ENCODE assay signal across 24 cellular contexts in genomic region chr17:47807421-47807820, GRCh38. TPM values are rescaled to one million over a fixed set of nuclear protein-coding genes. Genes with fewer than 3 reads are reported as not detected.
DNase-seq lines count a peak whose midpoint lies in the region; ATAC-seq, FAIRE-seq and TF ChIP-seq lines count a peak whose summit lies in the region.
"Had no signal": no experiment of that assay in that cellular context is flagged by ENCODE, and none has a peak within 500 bp of the region (broad histone marks: within the 10 kb centered on the region; RNA-seq: fewer than 3 reads in every experiment).

No MANE protein-coding gene starts in this region.

- intact Hi-C loops in endothelial cell of umbilical vein (cut with micrococcal nuclease) (no loop called here), sigmoid colon (cut with DNase I) (no loop called here), upper lobe of right lung (cut with DNase I) (no loop called here), left ventricle myocardium inferior (cut with micrococcal nuclease) (no loop called here)

- H3K9ac ChIP-seq in endothelial cell of umbilical vein (replicated peaks; ENCODE audit: extremely low read depth, insufficient read depth, low read length) (no peak overlapping the region), GM23248 (no peak overlapping the region)

- H3K4me3 ChIP-seq in endothelial cell of umbilical vein (replicated peaks in 1 of 3; ENCODE audit: insufficient read depth in 1 of 3, low read depth in 1 of 3, low read length in 3 of 3) = no peak overlapping the region
- no peak overlapping the region for H3K4me3 ChIP-seq in sigmoid colon
- H3K4me3 ChIP-seq in upper lobe of right lung = no peak overlapping the region
- no peak overlapping the region for H3K4me3 ChIP-seq in GM23248
- H3K4me3 ChIP-seq in left ventricle myocardium inferior = no peak overlapping the region

- H3K9me3 ChIP-seq in endothelial cell of umbilical vein (replicated peaks; ENCODE audit: control insufficient read depth, insufficient read depth, low read length) (no peaks in the 10 kb centered on the region), sigmoid colon (no peaks in the 10 kb centered on the region), upper lobe of right lung (no peaks in the 10 kb centered on the region), GM23248 (ENCODE audit: low read depth) (no peaks in the 10 kb centered on the region), left ventricle myocardium inferior (replicated peaks) (no peaks in the 10 kb centered on the region)
- H3K9me3 ChIP-seq: BE2C had no signal

- POLR2A ChIA-PET in endothelial cell of umbilical vein (lab: Charles Lee) = no interaction called here

- H3K79me2 ChIP-seq in endothelial cell of umbilical vein (ENCODE audit: control insufficient read depth, insufficient read depth, low read length) (no peaks in the 10 kb centered on the region), GM23248 (ENCODE audit: insufficient read depth) (no peaks in the 10 kb centered on the region)

- TF ChIP-seq POLR2A in endothelial cell of umbilical vein (IDR thresholded peaks at IDR 0.05; ENCODE audit: low read depth, low read length) (no peak), sigmoid colon (IDR thresholded peaks at IDR 0.05) (no peak)

- H3F3A ChIP-seq in GM23248 (ENCODE audit: insufficient read depth) = peaks cover 14% of the 10 kb centered on the region; the same call in 1 of the 2 replicates

- no peaks in the 10 kb centered on the region for H3K27me3 ChIP-seq in endothelial cell of umbilical vein (ENCODE audit: control insufficient read depth in 2 of 2, insufficient read depth in 2 of 2, low read length in 2 of 2)
- no peaks in the 10 kb centered on the region for H3K27me3 ChIP-seq in sigmoid colon
- no peaks in the 10 kb centered on the region for H3K27me3 ChIP-seq in upper lobe of right lung
- no peaks in the 10 kb centered on the region; the same call in 1 of the 2 replicates for H3K27me3 ChIP-seq in GM23248 (replicated peaks; ENCODE audit: insufficient read depth)
- H3K27me3 ChIP-seq in left ventricle myocardium inferior (ENCODE audit: low read depth) = no peaks in the 10 kb centered on the region

- peak; percentile 31 for DNase-seq in activated effector memory CD4-positive, alpha-beta T cell treated with anti-CD3 and anti-CD28 coated beads, Interleukin-2, amount 50 U/mL, for 16 hours
- no peak for DNase-seq in activated effector memory CD4-positive, alpha-beta T cell treated with Interleukin-2 at 50 U/mL for 16 hours
- DNase-seq in endothelial cell of umbilical vein (ENCODE audit: low read depth, low spot score) = no peak
- DNase-seq in sigmoid colon = peak; percentile 37
- DNase-seq in upper lobe of right lung = peak; percentile 50
- no peak for DNase-seq in GM23248
- no peak for DNase-seq in NCI-H2107 treated with DMSO at 0.1 percent for 48 hours (lab: John Stamatoyannopoulos, UW; ENCODE audit: unreplicated experiment)
- DNase-seq in left ventricle myocardium inferior = no peak
- DNase-seq: BE2C; Calu3; CD4-positive, alpha-beta T cell; DMS53; EL; KBM-7; NCI-H1105; NCI-H1694 treated with DMSO at 0.1 percent for 48 hours; NCI-H510A; NCI-H748 treated with DMSO at 0.1 percent for 48 hours; OCI-M1; Right ventricle myocardium superior had no signal

- H3K4me1 ChIP-seq in endothelial cell of umbilical vein (ENCODE audit: control insufficient read depth, extremely low read depth, insufficient read depth, low read length) (peaks cover 9% of the 10 kb centered on the region), sigmoid colon (peaks cover 0 to 9% (median 0%) of the 10 kb centered on the region in 4 donors), upper lobe of right lung (no peaks in the 10 kb centered on the region), GM23248 (ENCODE audit: insufficient read depth) (peaks cover 10% of the 10 kb centered on the region), left ventricle myocardium inferior (peaks cover 10% of the 10 kb centered on the region)

- H2AFZ ChIP-seq in endothelial cell of umbilical vein (ENCODE audit: low read depth, low read length) (no peak overlapping the region), GM23248 (no peak overlapping the region)

- dilution Hi-C loops in endothelial cell of umbilical vein (cut with MboI; ENCODE audit: extremely low pct_ligation_motif_present, low sequenced_read_pairs) = no loop called here

- no peak for ATAC-seq in upper lobe of right lung
- ATAC-seq: HepG2 had no signal

- H3K36me3 ChIP-seq in endothelial cell of umbilical vein (ENCODE audit: control insufficient read depth in 2 of 2, extremely low read depth in 1 of 2, insufficient read depth in 2 of 2, low read length in 2 of 2) (peaks cover 3 to 29% of the 10 kb centered on the region in 2 experiments), sigmoid colon (peaks cover 0 to 30% (median 11%) of the 10 kb centered on the region in 4 donors), upper lobe of right lung (peaks cover 38% of the 10 kb centered on the region), GM23248 (ENCODE audit: low read depth) (no peaks in the 10 kb centered on the region), left ventricle myocardium inferior (peaks cover 34% of the 10 kb centered on the region)

- TF ChIP-seq CTCF in endothelial cell of umbilical vein (IDR thresholded peaks at IDR 0.05; ENCODE audit: extremely low read depth in 1 of 2, insufficient read depth in 1 of 2, low read depth in 1 of 2, low read length in 2 of 2) = no peak
- no peak for TF ChIP-seq CTCF in sigmoid colon (IDR thresholded peaks at IDR 0.05)
- TF ChIP-seq CTCF in upper lobe of right lung (IDR thresholded peaks at IDR 0.05) = no peak
- no peak for TF ChIP-seq CTCF in left ventricle myocardium inferior (IDR thresholded peaks at IDR 0.05; ENCODE audit: borderline replicate concordance)

- 87 to 93% methylated on average over 11 of the region's 11 CpGs for WGBS in sigmoid colon, 2 donors
- 95 to 96% methylated on average over 10 of the region's 11 CpGs for WGBS in GM23248 (ENCODE audit: low coverage in 1 of 2, low lambda C conversion rate in 2 of 2, missing lambda C conversion rate in 2 of 2), 2 experiments

- FAIRE-seq in endothelial cell of umbilical vein (lab: Jason Lieb, UNC) = no peak
- FAIRE-seq: A204.1, GM12891, H54, HepG2 had no signal

- H4K20me1 ChIP-seq in endothelial cell of umbilical vein (replicated peaks; ENCODE audit: control insufficient read depth, extremely low read depth, insufficient read depth, low read length) (no peaks in the 10 kb centered on the region), GM23248 (ENCODE audit: insufficient read depth) (no peaks in the 10 kb centered on the region)

- H3K9me2 ChIP-seq in GM23248 (ENCODE audit: insufficient read depth) = no peaks in the 10 kb centered on the region

- H3K4me2 ChIP-seq in endothelial cell of umbilical vein (ENCODE audit: insufficient read depth, low read length) (no peak overlapping the region), GM23248 (ENCODE audit: unreplicated experiment) (no peak overlapping the region)

- CTCF ChIA-PET in endothelial cell of umbilical vein (lab: Charles Lee) = interaction anchor here (1.1 kb wide), 1 partner anchor 24 kb away, joined by 3 read pairs; the partner anchor contains the start of genes LRRC46 and MRPL10

- H3K27ac ChIP-seq in endothelial cell of umbilical vein (ENCODE audit: insufficient read depth, low read depth, low read length) = no peak overlapping the region
- H3K27ac ChIP-seq in sigmoid colon = no peak overlapping the region
- H3K27ac ChIP-seq in upper lobe of right lung = no peak overlapping the region
- no peak overlapping the region for H3K27ac ChIP-seq in GM23248
- no peak overlapping the region for H3K27ac ChIP-seq in left ventricle myocardium inferior (replicated peaks)

- H3K9me1 ChIP-seq in endothelial cell of umbilical vein (replicated peaks; ENCODE audit: control insufficient read depth, extremely low read depth, insufficient read depth, low read length) = no peaks in the 10 kb centered on the region

- in situ Hi-C loops in GM23248 (cut with MboI) = no loop called here

- no peak for TF ChIP-seq EP300 in sigmoid colon (IDR thresholded peaks at IDR 0.05)

- TSS peak; percentile 14 for BruUV-seq in endothelial cell of umbilical vein (replicated peaks; lab: Mats Ljungman, UMichigan)

RNA-seq across cellular contexts. Expression of gene OSBPL7, which starts 14.2 kb away (rescaled TPM):
- total RNA-seq in endothelial cell of umbilical vein = 26.7 and 29.1 TPM in 2 replicates
- 16.2 and 19.2 TPM in 2 replicates for polyA plus RNA-seq in endothelial cell of umbilical vein
- polyA plus RNA-seq in endothelial cell of umbilical vein (2011; cell fraction: cytosol; rRNA removed) = 6.3 and 9.4 TPM in 2 replicates
- 114 and 121 TPM in 2 replicates for polyA plus RNA-seq in endothelial cell of umbilical vein (2011; cell fraction: nucleus; rRNA removed)
- 14.8 and 18.8 TPM in 2 replicates for polyA plus RNA-seq in endothelial cell of umbilical vein (2012)
- 16.9 and 17.6 TPM in 2 replicates for polyA minus RNA-seq in endothelial cell of umbilical vein
- 3.6 TPM for polyA minus RNA-seq in endothelial cell of umbilical vein (2011; cell fraction: cytosol; rRNA and poly(A)+ RNA removed)
- polyA minus RNA-seq in endothelial cell of umbilical vein (2011; cell fraction: nucleus; rRNA and poly(A)+ RNA removed) = 25.0 and 35.9 TPM in 2 replicates
- total RNA-seq in sigmoid colon = 1 to 10 TPM; 2.9 to 7.8 (median 4.1) TPM
- 10 to 100 TPM; 14.1 to 40.8 (median 16.2) TPM for polyA plus RNA-seq in sigmoid colon
- total RNA-seq in upper lobe of right lung = 14.4 TPM
- 2.5 and 5.0 TPM in 2 replicates for total RNA-seq in GM23248 (2014; rRNA removed; shearing (Covaris generic))
- 1.4 and 2.0 TPM in 2 replicates for polyA plus RNA-seq in GM23248 (2016; fragmentation: Nextera tagmentation; extraction: Ambion mirVana)
- 4.4 TPM for total RNA-seq in left ventricle myocardium inferior

RNA-seq across cellular contexts. Expression of gene MRPL10, which starts 23.9 kb away (rescaled TPM):
- total RNA-seq in endothelial cell of umbilical vein (38.5 and 43.4 TPM in 2 replicates), sigmoid colon (10 to 100 TPM; 54.8 to 58.8 (median 56.9) TPM), upper lobe of right lung (29.2 TPM), left ventricle myocardium inferior (60.5 TPM)
- polyA plus RNA-seq in endothelial cell of umbilical vein (84.0 and 88.1 TPM in 2 replicates), sigmoid colon (10 to 100 TPM; 38.8 to 49.4 (median 42.6) TPM), GM23248 (2016; fragmentation: Nextera tagmentation; extraction: Ambion mirVana) (30.6 and 35.1 TPM in 2 replicates)
- polyA plus RNA-seq in endothelial cell of umbilical vein (2011; cell fraction: cytosol; rRNA removed) = 61.7 and 64.3 TPM in 2 replicates
- 28.5 and 31.6 TPM in 2 replicates for polyA plus RNA-seq in endothelial cell of umbilical vein (2011; cell fraction: nucleus; rRNA removed)
- 45.5 and 51.0 TPM in 2 replicates for polyA plus RNA-seq in endothelial cell of umbilical vein (2012)
- 64.0 and 68.7 TPM in 2 replicates for polyA minus RNA-seq in endothelial cell of umbilical vein
- polyA minus RNA-seq in endothelial cell of umbilical vein (2011; cell fraction: cytosol; rRNA and poly(A)+ RNA removed) = 83.4 TPM
- 8.4 and 12.2 TPM in 2 replicates for polyA minus RNA-seq in endothelial cell of umbilical vein (2011; cell fraction: nucleus; rRNA and poly(A)+ RNA removed)
- total RNA-seq in GM23248 (2014; rRNA removed; shearing (Covaris generic)) = 24.8 and 37.3 TPM in 2 replicates

RNA-seq across cellular contexts. Expression of gene LRRC46, which starts 24.0 kb away (rescaled TPM):
- total RNA-seq in endothelial cell of umbilical vein (0.42 TPM in 1 of 2 replicates, not detected in the other), sigmoid colon (under 1 TPM in 2 of 4 donors, not detected in 2; 0.28 to 0.36 TPM), upper lobe of right lung (1.1 TPM), left ventricle myocardium inferior (0.63 TPM)
- polyA plus RNA-seq in endothelial cell of umbilical vein (0.13 and 0.36 TPM in 2 replicates), sigmoid colon (under 1 TPM in 1 of 3 donors, not detected in 2; 0.48 TPM), GM23248 (2016; fragmentation: Nextera tagmentation; extraction: Ambion mirVana) (0.82 and 0.95 TPM in 2 replicates)
- polyA plus RNA-seq in endothelial cell of umbilical vein (2011; cell fraction: cytosol; rRNA removed) = 0.10 and 0.16 TPM in 2 replicates
- 0.38 and 0.56 TPM in 2 replicates for polyA plus RNA-seq in endothelial cell of umbilical vein (2011; cell fraction: nucleus; rRNA removed)
- polyA plus RNA-seq in endothelial cell of umbilical vein (2012) = 0.27 and 0.74 TPM in 2 replicates
- polyA minus RNA-seq in endothelial cell of umbilical vein = 0.53 TPM in 1 of 2 replicates, not detected in the other
- not detected for polyA minus RNA-seq in endothelial cell of umbilical vein (2011; cell fraction: cytosol; rRNA and poly(A)+ RNA removed)
- polyA minus RNA-seq in endothelial cell of umbilical vein (2011; cell fraction: nucleus; rRNA and poly(A)+ RNA removed) = not detected in 2 replicates
- not detected in 2 replicates for total RNA-seq in GM23248 (2014; rRNA removed; shearing (Covaris generic))

RNA-seq across cellular contexts. Expression of gene SCRN2, which starts 33.7 kb away (rescaled TPM):
- total RNA-seq in endothelial cell of umbilical vein (31.1 and 31.7 TPM in 2 replicates), sigmoid colon (10 to 100 TPM; 22.5 to 28.8 (median 23.4) TPM), upper lobe of right lung (30.5 TPM), left ventricle myocardium inferior (27.1 TPM)
- polyA plus RNA-seq in endothelial cell of umbilical vein (47.6 and 48.9 TPM in 2 replicates), sigmoid colon (10 to 100 TPM; 36.0 to 44.6 (median 42.6) TPM), GM23248 (2016; fragmentation: Nextera tagmentation; extraction: Ambion mirVana) (38.6 and 39.5 TPM in 2 replicates)
- 21.4 and 35.5 TPM in 2 replicates for polyA plus RNA-seq in endothelial cell of umbilical vein (2011; cell fraction: cytosol; rRNA removed)
- 151 and 171 TPM in 2 replicates for polyA plus RNA-seq in endothelial cell of umbilical vein (2011; cell fraction: nucleus; rRNA removed)
- 22.6 and 30.7 TPM in 2 replicates for polyA plus RNA-seq in endothelial cell of umbilical vein (2012)
- 18.8 and 32.5 TPM in 2 replicates for polyA minus RNA-seq in endothelial cell of umbilical vein
- polyA minus RNA-seq in endothelial cell of umbilical vein (2011; cell fraction: cytosol; rRNA and poly(A)+ RNA removed) = 12.2 TPM
- polyA minus RNA-seq in endothelial cell of umbilical vein (2011; cell fraction: nucleus; rRNA and poly(A)+ RNA removed) = 24.3 and 24.7 TPM in 2 replicates
- total RNA-seq in GM23248 (2014; rRNA removed; shearing (Covaris generic)) = 36.3 and 41.2 TPM in 2 replicates

RNA-seq across cellular contexts. Expression of gene SP6, which starts 43.5 kb away (rescaled TPM):
- total RNA-seq in endothelial cell of umbilical vein = 0.90 and 1.3 TPM in 2 replicates
- 0.11 and 0.13 TPM in 2 replicates for polyA plus RNA-seq in endothelial cell of umbilical vein
- polyA plus RNA-seq in endothelial cell of umbilical vein (2011; cell fraction: cytosol; rRNA removed) = 0.06 TPM in 2 replicates
- polyA plus RNA-seq in endothelial cell of umbilical vein (2011; cell fraction: nucleus; rRNA removed) = 0.07 and 0.10 TPM in 2 replicates
- polyA plus RNA-seq in endothelial cell of umbilical vein (2012) = 0.29 and 0.35 TPM in 2 replicates
- polyA minus RNA-seq in endothelial cell of umbilical vein = 0.06 and 0.10 TPM in 2 replicates
- polyA minus RNA-seq in endothelial cell of umbilical vein (2011; cell fraction: cytosol; rRNA and poly(A)+ RNA removed) = 0.20 TPM
- 0.14 TPM in 1 of 2 replicates, not detected in the other for polyA minus RNA-seq in endothelial cell of umbilical vein (2011; cell fraction: nucleus; rRNA and poly(A)+ RNA removed)
- under 1 TPM in 1 of 4 donors, not detected in 3; 0.16 TPM for total RNA-seq in sigmoid colon
- 10 to 100 TPM in 1 of 3 donors, 1 to 10 TPM in 2; 1.2 to 18.8 (median 3.5) TPM for polyA plus RNA-seq in sigmoid colon
- total RNA-seq in upper lobe of right lung = 8.5 TPM
- not detected in 2 replicates for total RNA-seq in GM23248 (2014; rRNA removed; shearing (Covaris generic))
- not detected in 2 replicates for polyA plus RNA-seq in GM23248 (2016; fragmentation: Nextera tagmentation; extraction: Ambion mirVana)
- 0.16 TPM for total RNA-seq in left ventricle myocardium inferior

Comparison
In these comparisons a context has a peak if more than half of its experiments do, and no peak if none do; other contexts are left out.
1. DNase-seq: peak in activated effector memory CD4-positive, alpha-beta T cell treated with anti-CD3 and anti-CD28 coated beads, Interleukin-2, amount 50 U/mL, for 16 hours (single experiment), sigmoid colon (single experiment) and upper lobe of right lung (single experiment); none in activated effector memory CD4-positive, alpha-beta T cell treated with Interleukin-2 at 50 U/mL for 16 hours (single experiment), endothelial cell of umbilical vein (single experiment), GM23248 (single experiment), NCI-H2107 treated with DMSO at 0.1 percent for 48 hours (single experiment) and left ventricle myocardium inferior (single experiment).